In the genomic region with DNA sequence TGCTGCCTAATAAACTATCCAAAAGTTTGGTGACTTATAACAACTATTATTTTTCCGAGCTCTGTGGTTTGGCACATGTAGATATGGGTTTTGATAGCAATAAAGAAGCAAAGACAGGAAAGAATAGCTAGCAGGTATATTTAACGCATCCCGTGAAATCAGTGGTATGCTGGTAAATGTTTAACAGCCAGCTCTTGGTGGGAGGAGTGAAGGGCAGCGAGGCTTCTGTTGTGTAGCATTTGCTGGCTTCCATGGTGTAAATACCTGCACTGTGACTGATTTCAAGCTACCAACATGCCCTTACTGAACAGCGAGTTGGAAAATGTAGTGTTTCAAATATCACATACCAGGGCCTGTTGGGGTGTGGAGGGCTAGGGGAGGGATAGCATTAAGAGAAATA, we compare ENCODE assay signal across 16 cellular contexts.
DNase-seq lines count a peak whose midpoint lies in the region; ATAC-seq and TF ChIP-seq lines count a peak whose summit lies in the region.
"Had no signal": no experiment of that assay in that cellular context is flagged by ENCODE, and none has a peak within 500 bp of the region (broad histone marks: within the 10 kb centered on the region; RNA-seq: fewer than 3 reads in every experiment).

No MANE protein-coding gene starts in this region.

- WGBS in hepatocyte (ENCODE audit: low lambda C conversion rate, missing lambda C conversion rate): 55% methylated on average over 5 of the region's 5 CpGs
- WGBS in trophoblast cell (ENCODE audit: extremely low coverage, insufficient coverage, insufficient read length): no CpG with 5 or more reads among the region's 5 CpGs

- H2AK5ac ChIP-seq in trophoblast cell (ENCODE audit: low read length): no peak overlapping the region

- no peak overlapping the region for H4K12ac ChIP-seq in trophoblast cell (ENCODE audit: low read depth, low read length)

- H3K9me3 ChIP-seq in hepatocyte (ENCODE audit: low read depth) (no peaks in the 10 kb centered on the region), trophoblast cell (ENCODE audit: insufficient read depth, low read depth, low read length) (peaks cover 3% of the 10 kb centered on the region), BE2C (no peaks in the 10 kb centered on the region)

- no peaks in the 10 kb centered on the region for H4K20me1 ChIP-seq in hepatocyte (ENCODE audit: insufficient read depth, poor library complexity, severe bottlenecking)
- H4K20me1 ChIP-seq: BLaER1 had no signal

- peak overlapping the region; percentile 48 for H3K9ac ChIP-seq in trophoblast cell (ENCODE audit: low read length)
- H3K9ac ChIP-seq: BLaER1 had no signal

- H2BK12ac ChIP-seq in trophoblast cell (ENCODE audit: low read length): no peak overlapping the region

- H4K91ac ChIP-seq in trophoblast cell (ENCODE audit: low read depth, low read length): no peak overlapping the region

- H3K4me2 ChIP-seq in hepatocyte (no peak overlapping the region), trophoblast cell (ENCODE audit: low read length) (no peak overlapping the region)
- H3K4me2 ChIP-seq: BLaER1 had no signal

- DNase-seq in hepatocyte (ENCODE audit: low spot score) (peak; percentile 18), kidney tubule cell (ENCODE audit: low spot score) (peak; percentile 50), trophoblast cell (no peak), glomerular visceral epithelial cell (ENCODE audit: extremely low spot score) (no peak), BE2C (no peak)
- DNase-seq: ACHN; Calu3; CD4-positive, alpha-beta memory T cell; DMS79 treated with DMSO at 0.1 percent for 48 hours; GF-D8; GOT3; H7; HFFc6 had no signal

- TF ChIP-seq CTCF in hepatocyte (IDR thresholded peaks at IDR 0.05; ENCODE audit: poor library complexity) (no peak), BE2C (IDR thresholded peaks at IDR 0.05; ENCODE audit: low read depth, low read length) (no peak)

- H3K4me1 ChIP-seq in hepatocyte (ENCODE audit: insufficient read depth) (no peaks in the 10 kb centered on the region), trophoblast cell (ENCODE audit: control insufficient read depth in 1 of 2, insufficient read depth in 2 of 2, low read length in 2 of 2) (no peaks in the 10 kb centered on the region), BE2C (no peaks in the 10 kb centered on the region)
- H3K4me1 ChIP-seq: BLaER1 had no signal

- no peak overlapping the region for H2BK120ac ChIP-seq in trophoblast cell (ENCODE audit: insufficient read depth, low read length, poor library complexity)

- H2BK5ac ChIP-seq in trophoblast cell (ENCODE audit: low read depth, low read length, poor library complexity): no peak overlapping the region

- ATAC-seq in HG03378 (IDR thresholded peaks at IDR 0.05; ENCODE audit: unreplicated experiment): no peak
- ATAC-seq: HCT116 had no signal

- no peak overlapping the region for H2AFZ ChIP-seq in hepatocyte
- no peak overlapping the region for H2AFZ ChIP-seq in trophoblast cell (ENCODE audit: insufficient read depth, low read length, poor library complexity)

- no peak overlapping the region for H3K4ac ChIP-seq in trophoblast cell (ENCODE audit: low read depth, low read length)

- H3K27ac ChIP-seq in hepatocyte: no peak overlapping the region
- no peak overlapping the region for H3K27ac ChIP-seq in trophoblast cell (ENCODE audit: low read depth, low read length)
- H3K27ac ChIP-seq: BLaER1 had no signal

- H3K23ac ChIP-seq in trophoblast cell (ENCODE audit: low read length): no peak overlapping the region

- H4K8ac ChIP-seq in trophoblast cell (ENCODE audit: low read depth, low read length): no peak overlapping the region

- H3K27me3 ChIP-seq in hepatocyte (peaks cover 2% of the 10 kb centered on the region), trophoblast cell (ENCODE audit: insufficient read depth, low read length) (no peaks in the 10 kb centered on the region), BE2C (no peaks in the 10 kb centered on the region)
- H3K27me3 ChIP-seq: BLaER1 had no signal

- H3K14ac ChIP-seq in trophoblast cell (ENCODE audit: low read length): no peak overlapping the region

- no peak overlapping the region for H3K18ac ChIP-seq in trophoblast cell (ENCODE audit: low read length)

- H3K4me3 ChIP-seq in hepatocyte (no peak overlapping the region), trophoblast cell (ENCODE audit: low read depth, low read length) (no peak overlapping the region), BE2C (ENCODE audit: low read depth, low read length) (no peak overlapping the region)
- H3K4me3 ChIP-seq: BLaER1 had no signal

- H3K9me2 ChIP-seq in hepatocyte (replicated peaks; ENCODE audit: insufficient read depth): no peaks in the 10 kb centered on the region

- H3K79me2 ChIP-seq in hepatocyte (no peaks in the 10 kb centered on the region), trophoblast cell (ENCODE audit: control insufficient read depth, insufficient read depth, low read length, poor library complexity) (no peaks in the 10 kb centered on the region)

- H3K79me1 ChIP-seq in trophoblast cell (ENCODE audit: low read length): no peaks in the 10 kb centered on the region

- H3K36me3 ChIP-seq in hepatocyte (replicated peaks; ENCODE audit: insufficient read depth, low read depth) (no peaks in the 10 kb centered on the region), trophoblast cell (ENCODE audit: control insufficient read depth in 1 of 2, insufficient read depth in 2 of 2, low read length in 2 of 2) (no peaks in the 10 kb centered on the region), BE2C (no peaks in the 10 kb centered on the region)
- H3K36me3 ChIP-seq: BLaER1 had no signal

Comparison
In these comparisons a context has a peak if more than half of its experiments do, and no peak if none do; other contexts are left out.
1. DNase-seq: peak in hepatocyte (single experiment) and kidney tubule cell (single experiment); none in trophoblast cell (0 of 2), glomerular visceral epithelial cell (single experiment) and BE2C (single experiment).